In genomic region chr2:206831442-206831995, GRCh38 we compare ENCODE assay signal across 24 cellular contexts.
"Had no signal": no experiment of that assay in that cellular context is flagged by ENCODE, and none has a peak within 500 bp of the region (broad histone marks: within the 10 kb centered on the region; RNA-seq: fewer than 3 reads in every experiment).

No MANE protein-coding gene starts in this region.

- H3K79me2 ChIP-seq: hepatocyte had no signal

- ATAC-seq: activated CD8-positive, alpha-beta T cell treated with anti-CD3 and anti-CD28 coated beads for 36 hours; activated naive CD8-positive, alpha-beta T cell treated with anti-CD3 and anti-CD28 coated beads, Interleukin-2, amount 50 U/mL, for 24 hours; left lobe of liver; mucosa of descending colon; right cardiac atrium; T-cell had no signal

- H2AFZ ChIP-seq: hepatocyte had no signal

- DNase-seq: activated CD4-positive, alpha-beta T cell treated with anti-CD3 and anti-CD28 coated beads for 48 hours; activated CD4-positive, CD25-positive, alpha-beta regulatory T cell; activated CD8-positive, alpha-beta T cell treated with anti-CD3 and anti-CD28 coated beads for 36 hours; activated naive CD4-positive, alpha-beta T cell treated with anti-CD3 and anti-CD28 coated beads, Interleukin-2, amount 10 ng/mL, durations not matched to agents 7 days and 5 days; activated naive CD8-positive, alpha-beta T cell treated with anti-CD3 and anti-CD28 coated beads, Interleukin-2, amount 50 U/mL, for 24 hours; activated T-cell treated with anti-CD3 and anti-CD28 coated beads, Interleukin-2, amount 50 U/mL, for 1 hour; anterior cingulate cortex; brain microvascular endothelial cell; central memory CD4-positive, alpha-beta T cell; dorsolateral prefrontal cortex; foreskin fibroblast; kidney; mucosa of descending colon; naive B cell; right cardiac atrium; stimulated activated CD4-positive, alpha-beta T cell treated with anti-CD3 and anti-CD28 coated beads, Interleukin-15, amount 100 ng/mL, for 24 hours; stimulated activated CD4-positive, alpha-beta T cell treated with anti-CD3 and anti-CD28 coated beads, Interleukin-2, amount 100 ng/mL, for 48 hours; T-cell; trophoblast cell had no signal

- H3K4me3 ChIP-seq: dorsolateral prefrontal cortex, hepatocyte, mucosa of descending colon, prostate gland, skin epidermis had no signal

- H3K27ac ChIP-seq: brain microvascular endothelial cell, dorsolateral prefrontal cortex, epithelial cell of prostate, hepatocyte, prostate gland, skin epidermis had no signal

- H3K4me2 ChIP-seq: hepatocyte had no signal

- H3K36me3 ChIP-seq: brain microvascular endothelial cell, prostate gland had no signal

- H3K27me3 ChIP-seq: brain microvascular endothelial cell, dorsolateral prefrontal cortex, hepatocyte had no signal

- H3K4me1 ChIP-seq: prostate gland had no signal

- H3K9me3 ChIP-seq: prostate gland had no signal
